ENCODE assay signal across 8 cellular contexts in the genomic region with DNA sequence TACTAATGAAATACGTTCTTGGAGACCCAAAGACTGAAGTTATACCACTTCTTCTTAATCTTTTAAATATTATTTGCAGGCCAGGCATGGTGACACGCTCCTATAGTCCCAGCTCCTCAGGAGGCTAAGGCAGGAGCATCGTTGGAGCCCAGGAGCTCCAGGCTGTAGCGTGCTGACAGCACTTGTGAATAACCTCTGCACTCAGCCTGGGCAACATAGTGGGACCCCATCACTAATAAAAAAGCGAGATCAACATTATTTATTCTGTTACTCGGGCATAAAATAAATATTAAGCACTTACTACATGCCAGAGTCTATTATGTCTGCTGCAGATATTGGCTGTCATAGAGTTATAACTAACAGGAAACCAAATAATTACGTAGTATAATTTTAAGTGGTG. TPM values are rescaled to one million over a fixed set of nuclear protein-coding genes. Genes with fewer than 3 reads are reported as not detected.
DNase-seq lines count a peak whose midpoint lies in the region; ATAC-seq and TF ChIP-seq lines count a peak whose summit lies in the region.

No MANE protein-coding gene starts in this region.

- H3K4me1 ChIP-seq in left ventricle myocardium inferior (peaks cover 49% of the 10 kb centered on the region), breast epithelium (peaks cover 0 to 10% of the 10 kb centered on the region in 2 donors), mucosa of rectum (ENCODE audit: control insufficient read depth in 2 of 2, insufficient read depth in 2 of 2, low read length in 2 of 2) (peaks cover 21 to 22% of the 10 kb centered on the region in 2 donors)

- TF ChIP-seq CTCF in left ventricle myocardium inferior (IDR thresholded peaks at IDR 0.05; ENCODE audit: borderline replicate concordance) (no peak), breast epithelium (IDR thresholded peaks at IDR 0.05) (no peak)

- H3K27me3 ChIP-seq in left ventricle myocardium inferior (ENCODE audit: low read depth) (no peaks in the 10 kb centered on the region), breast epithelium (no peaks in the 10 kb centered on the region), mucosa of rectum (ENCODE audit: control insufficient read depth in 2 of 2, insufficient read depth in 2 of 2, low read length in 2 of 2) (no peaks in the 10 kb centered on the region)

- H3K27ac ChIP-seq in left ventricle myocardium inferior (replicated peaks) (peak overlapping the region; percentile 94), breast epithelium (peak overlapping the region; percentile 95 to 98), mucosa of rectum (ENCODE audit: low read depth in 2 of 2, low read length in 2 of 2) (peak overlapping the region in 1 of 2 donors; percentile 41)

- H3K9ac ChIP-seq in mucosa of rectum (ENCODE audit: low read depth in 1 of 2, low read length in 2 of 2): peak overlapping the region in 1 of 2 donors; percentile 99

- H3K9me3 ChIP-seq in left ventricle myocardium inferior (replicated peaks) (no peaks in the 10 kb centered on the region), breast epithelium (no peaks in the 10 kb centered on the region), mucosa of rectum (ENCODE audit: control insufficient read depth in 2 of 2, low read length in 2 of 2) (no peaks in the 10 kb centered on the region)

- TF ChIP-seq POLR2A in breast epithelium (IDR thresholded peaks at IDR 0.05): no peak

- peaks cover 4% of the 10 kb centered on the region for H3K36me3 ChIP-seq in left ventricle myocardium inferior
- H3K36me3 ChIP-seq in breast epithelium: no peaks in the 10 kb centered on the region
- peaks cover 0 to 5% of the 10 kb centered on the region in 2 donors for H3K36me3 ChIP-seq in mucosa of rectum (ENCODE audit: control insufficient read depth in 2 of 2, insufficient read depth in 2 of 2, low read length in 2 of 2)

- no peak for DNase-seq in left ventricle myocardium inferior
- no peak for DNase-seq in cardiac septum (ENCODE audit: low spot score)
- no peak for DNase-seq in breast epithelium (ENCODE audit: low spot score in 2 of 2)
- no peak for DNase-seq in effector CD8-positive, alpha-beta T cell (lab: John Stamatoyannopoulos, UW)
- DNase-seq in sciatic nerve (ENCODE audit: low spot score): no peak

- ATAC-seq in GM19463 (IDR thresholded peaks at IDR 0.05; ENCODE audit: unreplicated experiment): no peak
- no peak for ATAC-seq in HG03196 (IDR thresholded peaks at IDR 0.05; ENCODE audit: unreplicated experiment)
- ATAC-seq in sciatic nerve: no peak

- intact Hi-C loops in left ventricle myocardium inferior (cut with micrococcal nuclease) (no loop called here), cardiac septum (cut with DNase I) (loop anchor here (10.0 kb wide), 1 partner anchor 119 kb away; a partner anchor contains a TSS), breast epithelium (cut with DNase I; ENCODE audit: low total_unique reads) (no loop called here), sciatic nerve (cut with DNase I) (no loop called here)

- H3K4me3 ChIP-seq in left ventricle myocardium inferior (peak overlapping the region; percentile 97), breast epithelium (peak overlapping the region; percentile 85 to 99 (median 96)), mucosa of rectum (ENCODE audit: low read length in 2 of 2) (peak overlapping the region; percentile 91 to 99)

RNA-seq across cellular contexts. Expression of a gene that starts 0.7 kb away (rescaled TPM):
- 21.0 TPM for total RNA-seq in left ventricle myocardium inferior
- total RNA-seq in cardiac septum: 24.3 TPM
- 10 to 100 TPM; 20.6 to 47.0 (median 29.8) TPM for total RNA-seq in breast epithelium
- 29.0 TPM for total RNA-seq in sciatic nerve

RNA-seq across cellular contexts. Expression of a gene that starts 41.9 kb away (rescaled TPM):
- total RNA-seq in left ventricle myocardium inferior (35.4 TPM), cardiac septum (19.9 TPM), breast epithelium (10 to 100 TPM; 32.8 to 53.7 (median 53.1) TPM), sciatic nerve (38.2 TPM)

RNA-seq across cellular contexts. Expression of a gene that starts 42.1 kb away (rescaled TPM):
- total RNA-seq in left ventricle myocardium inferior (32.6 TPM), cardiac septum (41.1 TPM), breast epithelium (100 to 1,000 TPM in 2 of 3 donors, 10 to 100 TPM in 1; 91.5 to 172 (median 154) TPM), sciatic nerve (121 TPM)
